ENCODE assay signal across 1 cellular context in genomic region chr1:19258353-19258752, GRCh38.
TF ChIP-seq lines count a peak whose summit lies in the region.

No MANE protein-coding gene starts in this region.

TF ChIP-seq in GM12878, 131 proteins besides CTCF, POLR2A, EP300 and RAD21:
- TF ChIP-seq SKIL (IDR thresholded peaks at IDR 0.05; ENCODE audit: low read depth, poor library complexity, severe bottlenecking) (no peak), POLR2AphosphoS2 (IDR thresholded peaks at IDR 0.05; ENCODE audit: low read depth, low read length) (no peak), FOS (IDR thresholded peaks at IDR 0.05; ENCODE audit: borderline replicate concordance, extremely low read depth, insufficient read length) (no peak), TCF7 (IDR thresholded peaks at IDR 0.05; ENCODE audit: borderline replicate concordance) (no peak)
TF ChIP-seq in GM12878: peak in this region for 0.
